ENCODE assay signal across 9 cellular contexts in the genomic region with DNA sequence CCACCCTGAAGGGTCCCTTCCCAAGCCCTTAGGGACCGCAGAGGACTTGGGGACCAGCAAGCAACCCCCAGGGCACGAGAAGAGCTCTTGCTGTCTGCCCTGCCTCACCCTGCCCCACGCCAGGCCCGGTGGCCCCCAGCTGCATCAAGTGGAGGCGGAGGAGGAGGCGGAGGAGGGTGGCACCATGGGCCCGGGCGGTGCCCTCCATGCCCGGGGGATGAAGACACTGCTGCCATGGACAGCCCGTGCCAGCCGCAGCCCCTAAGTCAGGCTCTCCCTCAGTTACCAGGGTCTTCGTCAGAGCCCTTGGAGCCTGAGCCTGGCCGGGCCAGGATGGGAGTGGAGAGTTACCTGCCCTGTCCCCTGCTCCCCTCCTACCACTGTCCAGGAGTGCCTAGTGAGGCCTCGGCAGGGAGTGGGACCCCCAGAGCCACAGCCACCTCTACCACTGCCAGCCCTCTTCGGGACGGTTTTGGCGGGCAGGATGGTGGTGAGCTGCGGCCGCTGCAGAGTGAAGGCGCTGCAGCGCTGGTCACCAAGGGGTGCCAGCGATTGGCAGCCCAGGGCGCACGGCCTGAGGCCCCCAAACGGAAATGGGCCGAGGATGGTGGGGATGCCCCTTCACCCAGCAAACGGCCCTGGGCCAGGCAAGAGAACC. TPM values are rescaled to one million over a fixed set of nuclear protein-coding genes. Genes with fewer than 3 reads are reported as not detected.
DNase-seq lines count a peak whose midpoint lies in the region; ATAC-seq, FAIRE-seq and TF ChIP-seq lines count a peak whose summit lies in the region.
"Had no signal": no experiment of that assay in that cellular context is flagged by ENCODE, and none has a peak within 500 bp of the region (broad histone marks: within the 10 kb centered on the region; RNA-seq: fewer than 3 reads in every experiment).

No MANE protein-coding gene starts in this region.

- H3K4me3 ChIP-seq in SK-N-SH (ENCODE audit: low read depth in 2 of 2, low read length in 1 of 2) (peak overlapping the region; percentile 71 to 80), kidney (ENCODE audit: low read length in 2 of 2) (peak overlapping the region; percentile 74 to 78)

- FAIRE-seq in kidney (lab: Jason Lieb, UNC), result no peak
- FAIRE-seq: A204.1 had no signal

- 74% methylated on average over 21 of the region's 27 CpGs for WGBS in SK-N-SH (ENCODE audit: low lambda C conversion rate)

- peaks cover 32% of the 10 kb centered on the region for H3K36me3 Mint-ChIP-seq in activated naive CD8-positive, alpha-beta T cell treated with anti-CD3 and anti-CD28 coated beads, Interleukin-2, amount 10 ng/mL, durations not matched to agents 7 days and 5 days

- H4K20me1 ChIP-seq in SK-N-SH (ENCODE audit: insufficient read depth), result peaks cover 59% of the 10 kb centered on the region

- intact Hi-C loops in kidney (cut with DNase I), result loop anchor here (10.0 kb wide), 1 partner anchor 136 kb away; no protein-coding TSS in a partner anchor

- peak overlapping the region; percentile 88 for H3K27ac Mint-ChIP-seq in activated naive CD8-positive, alpha-beta T cell treated with anti-CD3 and anti-CD28 coated beads, Interleukin-2, amount 10 ng/mL, durations not matched to agents 7 days and 5 days

- no peak overlapping the region for H2AFZ ChIP-seq in SK-N-SH (ENCODE audit: low read depth)

- H3K4me1 ChIP-seq in SK-N-SH (ENCODE audit: control insufficient read depth in 1 of 2, insufficient read depth in 2 of 2, low read depth in 1 of 2, low read length in 1 of 2) (peaks cover 35 to 58% of the 10 kb centered on the region in 2 experiments; a peak in 2 of 4 replicates), kidney (ENCODE audit: control insufficient read depth in 1 of 2, insufficient read depth in 1 of 2, low read depth in 1 of 2, low read length in 2 of 2) (peaks cover 28 to 60% of the 10 kb centered on the region in 2 donors)

- H3K79me2 ChIP-seq in SK-N-SH (ENCODE audit: insufficient read depth), result peaks cover 64% of the 10 kb centered on the region

- POLR2A ChIA-PET in SK-N-SH (lab: Yijun Ruan, JAX), result interaction anchor here (0.9 kb wide), 1 partner anchor 23 kb away, joined by 4 read pairs; a partner anchor contains a TSS
- POLR2A ChIA-PET in activated naive CD8-positive, alpha-beta T cell treated with anti-CD3 and anti-CD28 coated beads, Interleukin-2, amount 10 ng/mL, durations not matched to agents 7 days and 5 days (lab: Charles Lee), result interaction anchor here (1.0 to 6.0 kb wide), 3 partner anchors 7 to 50 kb away, joined by 3 to 79 read pairs (median 23); a partner anchor contains a TSS

- no peak for ATAC-seq in SK-N-SH treated with all-trans-retinoic acid at 6 μM for 48 hours
- no peak for ATAC-seq in activated naive CD8-positive, alpha-beta T cell treated with anti-CD3 and anti-CD28 coated beads, Interleukin-2, amount 10 ng/mL, durations not matched to agents 7 days and 5 days (ENCODE audit: low read depth)
- ATAC-seq in HG03097 (IDR thresholded peaks at IDR 0.05; ENCODE audit: low FRiP score, unreplicated experiment), result no peak

- TF ChIP-seq CTCF in SK-N-SH (IDR thresholded peaks at IDR 0.05), result no peak
- TF ChIP-seq CTCF in kidney (IDR thresholded peaks at IDR 0.05; ENCODE audit: borderline replicate concordance, extremely low read depth, insufficient read depth), result no peak

- H3K4me1 Mint-ChIP-seq in activated naive CD8-positive, alpha-beta T cell treated with anti-CD3 and anti-CD28 coated beads, Interleukin-2, amount 10 ng/mL, durations not matched to agents 7 days and 5 days, result peaks cover 59% of the 10 kb centered on the region

- H3K4me2 ChIP-seq in SK-N-SH, result peak overlapping the region; percentile 98

- H3K36me3 ChIP-seq in SK-N-SH (replicated peaks in 1 of 2; ENCODE audit: control insufficient read depth in 1 of 2, insufficient read depth in 2 of 2, low read length in 1 of 2) (peaks cover 21 to 32% of the 10 kb centered on the region in 2 experiments), kidney (ENCODE audit: control insufficient read depth in 1 of 2, insufficient read depth in 2 of 2, low read length in 2 of 2) (peaks cover 0 to 6% of the 10 kb centered on the region in 2 donors)

- no peak for TF ChIP-seq RAD21 in SK-N-SH (IDR thresholded peaks at IDR 0.05; ENCODE audit: low read length)

- H3K27ac ChIP-seq in SK-N-SH (ENCODE audit: low read depth in 2 of 2, low read length in 1 of 2) (peak overlapping the region in 1 of 2 experiments; percentile 53; a peak in 1 of 4 replicates), kidney (ENCODE audit: low read depth in 2 of 2, low read length in 2 of 2) (peak overlapping the region; percentile 67 to 87), substantia nigra (ENCODE audit: low read depth, low read length, poor library complexity, severe bottlenecking) (peak overlapping the region; percentile 88)

- H3K9me2 ChIP-seq in SK-N-SH, result no peaks in the 10 kb centered on the region

- no peaks in the 10 kb centered on the region for H3K27me3 ChIP-seq in SK-N-SH (ENCODE audit: insufficient read depth)

- H3K9ac ChIP-seq in SK-N-SH (peak overlapping the region; percentile 83), kidney (ENCODE audit: low read length in 2 of 2) (peak overlapping the region; percentile 76 to 82)

- H3F3A ChIP-seq in SK-N-SH (replicated peaks; ENCODE audit: insufficient read depth), result peaks cover 13% of the 10 kb centered on the region

- H3K27me3 Mint-ChIP-seq in activated naive CD8-positive, alpha-beta T cell treated with anti-CD3 and anti-CD28 coated beads, Interleukin-2, amount 10 ng/mL, durations not matched to agents 7 days and 5 days, result no peaks in the 10 kb centered on the region

- H3K9me3 ChIP-seq in SK-N-SH (no peaks in the 10 kb centered on the region), kidney (ENCODE audit: control insufficient read depth in 1 of 2, low read length in 2 of 2) (no peaks in the 10 kb centered on the region)

- TF ChIP-seq EP300 in SK-N-SH (IDR thresholded peaks at IDR 0.05; ENCODE audit: borderline replicate concordance in 1 of 2, low read depth in 1 of 2, low read length in 1 of 2), result no peak

- CTCF ChIA-PET in SK-N-SH (lab: Yijun Ruan, JAX), result interaction anchor here (0.9 to 1.3 kb wide), 2 partner anchors 9 to 137 kb away, joined by 3 read pairs; no protein-coding TSS in a partner anchor

- no peak for DNase-seq in SK-N-SH
- DNase-seq in activated naive CD8-positive, alpha-beta T cell treated with anti-CD3 and anti-CD28 coated beads, Interleukin-2, amount 10 ng/mL, durations not matched to agents 7 days and 5 days, result peak; percentile 49
- no peak for DNase-seq in kidney
- DNase-seq in substantia nigra (lab: John Stamatoyannopoulos, UW), result peak in 3 of 49 donors; percentile 23 to 42 (median 26)
- DNase-seq in RPMI8226, result no peak
- no peak for DNase-seq in DMS153 treated with DMSO at 0.1 percent for 48 hours (lab: John Stamatoyannopoulos, UW; ENCODE audit: unreplicated experiment)

- peak overlapping the region; percentile 98 for H3K4me3 Mint-ChIP-seq in activated naive CD8-positive, alpha-beta T cell treated with anti-CD3 and anti-CD28 coated beads, Interleukin-2, amount 10 ng/mL, durations not matched to agents 7 days and 5 days

- no peaks in the 10 kb centered on the region for H3K9me3 Mint-ChIP-seq in activated naive CD8-positive, alpha-beta T cell treated with anti-CD3 and anti-CD28 coated beads, Interleukin-2, amount 10 ng/mL, durations not matched to agents 7 days and 5 days

TF ChIP-seq in SK-N-SH treated with all-trans-retinoic acid at 6 μM for 48 hours, 23 proteins besides CTCF, POLR2A, EP300 and RAD21 (continues in another document):
- TF ChIP-seq ZFP3 (CRISPR knock-in tag; IDR thresholded peaks at IDR 0.05), result no peak
- no peak for TF ChIP-seq PPARA (CRISPR knock-in tag; IDR thresholded peaks at IDR 0.05; ENCODE audit: borderline replicate concordance)

RNA-seq across cellular contexts. Expression of a gene that starts 1.5 kb away (rescaled TPM):
- 39.7 and 43.0 TPM in 2 replicates for polyA plus RNA-seq in SK-N-SH (2012; rRNA removed)
- 15.8 and 28.4 TPM in 2 replicates for polyA plus RNA-seq in SK-N-SH (2012; cell fraction: cytosol; rRNA removed)
- polyA plus RNA-seq in SK-N-SH (2012; cell fraction: nucleus; rRNA removed), result 68.5 and 79.1 TPM in 2 replicates
- 100 to 1,000 TPM; 158 to 159 TPM for total RNA-seq in activated naive CD8-positive, alpha-beta T cell treated with anti-CD3 and anti-CD28 coated beads, Interleukin-2, amount 10 ng/mL, durations not matched to agents 7 days and 5 days
- 96.0 TPM for total RNA-seq in kidney
- polyA plus RNA-seq in kidney (ENCODE audit: insufficient read depth, low read depth, low replicate concordance), result 96.3 TPM

RNA-seq across cellular contexts. Expression of a gene that starts 22.4 kb away (rescaled TPM):
- polyA plus RNA-seq in SK-N-SH (2012; rRNA removed), result 49.1 and 53.2 TPM in 2 replicates
- polyA plus RNA-seq in SK-N-SH (2012; cell fraction: cytosol; rRNA removed), result 25.6 and 37.3 TPM in 2 replicates
- 72.9 and 92.4 TPM in 2 replicates for polyA plus RNA-seq in SK-N-SH (2012; cell fraction: nucleus; rRNA removed)
- total RNA-seq in activated naive CD8-positive, alpha-beta T cell treated with anti-CD3 and anti-CD28 coated beads, Interleukin-2, amount 10 ng/mL, durations not matched to agents 7 days and 5 days, result 10 to 100 TPM; 53.1 to 57.7 TPM
- total RNA-seq in kidney, result 42.1 TPM
- polyA plus RNA-seq in kidney (ENCODE audit: insufficient read depth, low read depth, low replicate concordance), result 61.7 TPM

RNA-seq across cellular contexts. Expression of a gene that starts 25.1 kb away (rescaled TPM):
- 0.47 TPM in 1 of 2 replicates, not detected in the other for polyA plus RNA-seq in SK-N-SH (2012; rRNA removed)
- polyA plus RNA-seq in SK-N-SH (2012; cell fraction: cytosol; rRNA removed), result 0.38 TPM in 1 of 2 replicates, not detected in the other
- polyA plus RNA-seq in SK-N-SH (2012; cell fraction: nucleus; rRNA removed), result 0.22 and 0.50 TPM in 2 replicates
- total RNA-seq in activated naive CD8-positive, alpha-beta T cell treated with anti-CD3 and anti-CD28 coated beads, Interleukin-2, amount 10 ng/mL, durations not matched to agents 7 days and 5 days, result 1 to 10 TPM; 3.0 TPM
- total RNA-seq in kidney, result 6.5 TPM
- not detected for polyA plus RNA-seq in kidney (ENCODE audit: insufficient read depth, low read depth, low replicate concordance)

RNA-seq across cellular contexts. Expression of a gene that starts 49.5 kb away (rescaled TPM):
- 69.5 and 121 TPM in 2 replicates for polyA plus RNA-seq in SK-N-SH (2012; rRNA removed)
- 64.4 and 91.0 TPM in 2 replicates for polyA plus RNA-seq in SK-N-SH (2012; cell fraction: cytosol; rRNA removed)
- polyA plus RNA-seq in SK-N-SH (2012; cell fraction: nucleus; rRNA removed), result 274 and 286 TPM in 2 replicates
- 100 to 1,000 TPM; 145 to 157 TPM for total RNA-seq in activated naive CD8-positive, alpha-beta T cell treated with anti-CD3 and anti-CD28 coated beads, Interleukin-2, amount 10 ng/mL, durations not matched to agents 7 days and 5 days
- 48.7 TPM for total RNA-seq in kidney
- polyA plus RNA-seq in kidney (ENCODE audit: insufficient read depth, low read depth, low replicate concordance), result 52.6 TPM

RNA-seq across cellular contexts. Expression of a gene that starts 49.8 kb away (rescaled TPM):
- polyA plus RNA-seq in SK-N-SH (2012; rRNA removed) (not detected in 2 replicates), kidney (ENCODE audit: insufficient read depth, low read depth, low replicate concordance) (not detected)
- polyA plus RNA-seq in SK-N-SH (2012; cell fraction: cytosol; rRNA removed), result not detected in 2 replicates
- not detected in 2 replicates for polyA plus RNA-seq in SK-N-SH (2012; cell fraction: nucleus; rRNA removed)
- total RNA-seq in activated naive CD8-positive, alpha-beta T cell treated with anti-CD3 and anti-CD28 coated beads, Interleukin-2, amount 10 ng/mL, durations not matched to agents 7 days and 5 days, result under 1 TPM; 0.28 to 0.55 TPM
- not detected for total RNA-seq in kidney
